In the genomic region with DNA sequence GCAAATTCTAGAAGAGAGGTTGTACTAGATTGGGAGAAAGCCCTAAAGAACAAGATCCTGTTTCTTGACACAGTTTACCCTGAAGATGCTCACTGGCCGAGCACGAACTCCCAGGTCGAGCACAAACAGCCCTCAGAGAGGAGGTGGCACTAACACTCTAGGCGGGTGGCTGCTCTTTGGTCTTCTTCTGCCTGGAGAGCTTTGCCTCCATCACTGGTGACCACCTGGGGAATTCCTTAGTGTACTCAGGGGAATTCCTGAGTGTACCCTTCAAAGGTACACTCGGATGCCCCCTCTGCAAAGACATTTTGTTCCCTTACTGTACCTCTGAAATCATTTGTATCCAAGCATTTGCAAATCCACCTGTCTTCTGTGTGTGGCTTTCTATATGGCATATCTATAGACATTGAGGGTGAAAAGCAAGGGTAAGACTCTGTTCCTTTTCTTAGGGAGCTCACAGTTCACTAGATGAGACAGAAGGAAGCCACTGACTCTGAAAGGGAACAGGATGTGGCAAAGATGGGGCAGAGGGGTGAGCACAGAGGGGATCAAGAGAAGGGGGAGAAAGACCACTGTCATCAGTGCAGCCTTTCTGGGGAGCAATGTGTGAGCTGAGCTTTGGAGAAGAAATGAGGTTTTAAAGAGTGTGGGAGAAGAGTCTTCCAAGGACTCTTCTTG, we compare ENCODE assay signal across 21 cellular contexts.
DNase-seq lines count a peak whose midpoint lies in the region; ATAC-seq, FAIRE-seq and TF ChIP-seq lines count a peak whose summit lies in the region.
"Had no signal": no experiment of that assay in that cellular context is flagged by ENCODE, and none has a peak within 500 bp of the region (broad histone marks: within the 10 kb centered on the region; RNA-seq: fewer than 3 reads in every experiment).

No MANE protein-coding gene starts in this region.

- FAIRE-seq in GM12878 (lab: Jason Lieb, UNC): no peak
- FAIRE-seq: A204.1, H1, K562 had no signal

- H3K27me3 ChIP-seq in DND-41 (ENCODE audit: insufficient read depth, low read length, poor library complexity): peaks cover 23% of the 10 kb centered on the region
- no peaks in the 10 kb centered on the region for H3K27me3 ChIP-seq in GM12878 (replicated peaks in 1 of 2; ENCODE audit: control insufficient read depth in 2 of 2, insufficient read depth in 2 of 2, low read length in 1 of 2)

- WGBS in GM12878 (ENCODE audit: insufficient coverage, insufficient replicate concordance, low lambda C conversion rate, missing lambda C conversion rate): 13% methylated on average over 5 of the region's 5 CpGs

- intact Hi-C loops in GM12878 (cut with micrococcal nuclease; ENCODE audit: unreplicated experiment): no loop called here

- H3K79me2 ChIP-seq in DND-41 (ENCODE audit: insufficient read depth, low read length): no peaks in the 10 kb centered on the region
- no peaks in the 10 kb centered on the region for H3K79me2 ChIP-seq in GM12878 (ENCODE audit: control insufficient read depth, insufficient read depth, low read length)

- DNase-seq in DND-41: no peak
- DNase-seq in Jurkat, Clone E6-1 (ENCODE audit: low read depth, low spot score): peak; percentile 78
- no peak for DNase-seq in GM12878 (ENCODE audit: low read depth, low spot score)
- DNase-seq in DMS153 treated with DMSO at 0.1 percent for 48 hours (lab: John Stamatoyannopoulos, UW; ENCODE audit: unreplicated experiment): no peak
- DNase-seq in HUDEP-2 (lab: John Stamatoyannopoulos, UW; ENCODE audit: unreplicated experiment in 76 of 76): no peak
- DNase-seq in cerebellar nuclear complex (lab: John Stamatoyannopoulos, UW): no peak
- DNase-seq: BE2C; Caco-2; CD4-positive, CD25-positive, alpha-beta regulatory T cell; NCI-H187; NCI-H2107; NCI-H510A; NCI-H774; OCI-M1; Right ventricle myocardium superior had no signal

- BruUV-seq in GM12878 (replicated peaks; lab: Mats Ljungman, UMichigan): no TSS peak

- no peak for TF ChIP-seq EP300 in GM12878 (IDR thresholded peaks at IDR 0.05; ENCODE audit: borderline replicate concordance in 1 of 2, control insufficient read depth in 1 of 2, low read depth in 2 of 2, low read length in 2 of 2)

- H2AFZ ChIP-seq in DND-41 (ENCODE audit: low read depth, low read length): no peak overlapping the region
- H2AFZ ChIP-seq in GM12878 (ENCODE audit: control insufficient read depth, low read depth, low read length): peak overlapping the region; percentile 3; the same call in 1 of the 2 replicates

- H3K36me3 ChIP-seq in DND-41 (ENCODE audit: insufficient read depth, low read length) (no peaks in the 10 kb centered on the region), GM12878 (ENCODE audit: control insufficient read depth in 2 of 2, insufficient read depth in 2 of 2, low read length in 1 of 2) (no peaks in the 10 kb centered on the region)
- H3K36me3 ChIP-seq: BE2C had no signal

- H3K4me2 ChIP-seq in DND-41 (ENCODE audit: insufficient read depth, low read length) (no peak overlapping the region), GM12878 (ENCODE audit: control insufficient read depth, insufficient read depth) (peak overlapping the region; percentile 46)

- H4K20me1 ChIP-seq in DND-41 (ENCODE audit: insufficient read depth, low read length) (no peaks in the 10 kb centered on the region), GM12878 (ENCODE audit: control insufficient read depth, insufficient read depth) (no peaks in the 10 kb centered on the region)

- H3K4me3 ChIP-seq in DND-41 (ENCODE audit: low read depth in 1 of 2, low read length in 2 of 2) (no peak overlapping the region), GM12878 (no peak overlapping the region)
- H3K4me3 ChIP-seq in Jurkat, Clone E6-1 (ENCODE audit: low read length): peak overlapping the region; percentile 29
- H3K4me3 ChIP-seq: K562, SK-N-MC had no signal

- no peak overlapping the region for H3K9ac ChIP-seq in DND-41 (ENCODE audit: low read depth, low read length)
- no peak overlapping the region for H3K9ac ChIP-seq in GM12878 (ENCODE audit: control insufficient read depth, insufficient read depth, low read length)

- CTCF ChIA-PET in GM12878 (lab: Yijun Ruan, JAX): no interaction called here

- TF ChIP-seq CTCF in DND-41 (IDR thresholded peaks at IDR 0.05; ENCODE audit: borderline replicate concordance, extremely low read depth, low read length, poor library complexity, severe bottlenecking): no peak
- no peak for TF ChIP-seq CTCF in GM12878 (IDR thresholded peaks at IDR 0.05 in 2 of 3, conservative IDR thresholded peaks at IDR 0.05 in 1 of 3; ENCODE audit: control insufficient read depth in 2 of 3, extremely low read depth in 1 of 3, insufficient read depth in 1 of 3, low read depth in 3 of 3, low read length in 3 of 3)

- no peak overlapping the region for H3K27ac ChIP-seq in DND-41 (ENCODE audit: low read length)
- peak overlapping the region; percentile 54 for H3K27ac ChIP-seq in GM12878 (ENCODE audit: control insufficient read depth, insufficient read depth)
- H3K27ac ChIP-seq: SK-N-MC had no signal

- RAD21 ChIA-PET in GM12878 (lab: Charles Lee; ENCODE audit: unreplicated experiment): no interaction called here

- POLR2A ChIA-PET in GM12878 (lab: Charles Lee): interaction anchor here (0.5 to 0.6 kb wide), 2 partner anchors 294 to 531 kb away, joined by 3 to 7 read pairs; no protein-coding TSS in a partner anchor

- SMC1A ChIA-PET in GM12878 (lab: Charles Lee; ENCODE audit: uncharacterized antibody, unreplicated experiment): no interaction called here

- TF ChIP-seq RAD21 in GM12878 (IDR thresholded peaks at IDR 0.05; ENCODE audit: insufficient read depth, low read depth, low read length): no peak

- peak; percentile 62; the same call in 2 of the 3 replicates for ATAC-seq in DND-41 (ENCODE audit: insufficient read depth, low read depth)
- peak; percentile 56 for ATAC-seq in GM18868 (IDR thresholded peaks at IDR 0.05; ENCODE audit: unreplicated experiment)
- ATAC-seq in GM12878: peak; percentile 58
- no peak for ATAC-seq in HG03196 (IDR thresholded peaks at IDR 0.05; ENCODE audit: unreplicated experiment)
- ATAC-seq: K562 had no signal

- H3K9me3 ChIP-seq in DND-41 (ENCODE audit: insufficient read depth, low read length, severe bottlenecking): no peaks in the 10 kb centered on the region
- H3K9me3 ChIP-seq in GM12878 (replicated peaks; ENCODE audit: control insufficient read depth, insufficient read depth, low read length): no peaks in the 10 kb centered on the region
- H3K9me3 ChIP-seq: BE2C, Caco-2 had no signal

- H3K4me1 ChIP-seq in DND-41 (ENCODE audit: insufficient read depth, low read length) (no peaks in the 10 kb centered on the region), GM12878 (ENCODE audit: control insufficient read depth, insufficient read depth, low read length) (peaks cover 23% of the 10 kb centered on the region)
- H3K4me1 ChIP-seq: BE2C, Caco-2 had no signal

- TF ChIP-seq POLR2A in GM12878 (IDR thresholded peaks at IDR 0.05; ENCODE audit: low read depth, low read length): no peak

- in situ Hi-C loops in GM12878 (cut with MboI): no loop called here

TF ChIP-seq in GM12878, 131 proteins besides CTCF, POLR2A, EP300 and RAD21:
- TF ChIP-seq RUNX3 (IDR thresholded peaks at IDR 0.05; ENCODE audit: low read length): peak; percentile 42; the same call in 1 of the 2 replicates
- TF ChIP-seq NR2C1 (IDR thresholded peaks at IDR 0.05): no peak
- TF ChIP-seq, protein P1, sequence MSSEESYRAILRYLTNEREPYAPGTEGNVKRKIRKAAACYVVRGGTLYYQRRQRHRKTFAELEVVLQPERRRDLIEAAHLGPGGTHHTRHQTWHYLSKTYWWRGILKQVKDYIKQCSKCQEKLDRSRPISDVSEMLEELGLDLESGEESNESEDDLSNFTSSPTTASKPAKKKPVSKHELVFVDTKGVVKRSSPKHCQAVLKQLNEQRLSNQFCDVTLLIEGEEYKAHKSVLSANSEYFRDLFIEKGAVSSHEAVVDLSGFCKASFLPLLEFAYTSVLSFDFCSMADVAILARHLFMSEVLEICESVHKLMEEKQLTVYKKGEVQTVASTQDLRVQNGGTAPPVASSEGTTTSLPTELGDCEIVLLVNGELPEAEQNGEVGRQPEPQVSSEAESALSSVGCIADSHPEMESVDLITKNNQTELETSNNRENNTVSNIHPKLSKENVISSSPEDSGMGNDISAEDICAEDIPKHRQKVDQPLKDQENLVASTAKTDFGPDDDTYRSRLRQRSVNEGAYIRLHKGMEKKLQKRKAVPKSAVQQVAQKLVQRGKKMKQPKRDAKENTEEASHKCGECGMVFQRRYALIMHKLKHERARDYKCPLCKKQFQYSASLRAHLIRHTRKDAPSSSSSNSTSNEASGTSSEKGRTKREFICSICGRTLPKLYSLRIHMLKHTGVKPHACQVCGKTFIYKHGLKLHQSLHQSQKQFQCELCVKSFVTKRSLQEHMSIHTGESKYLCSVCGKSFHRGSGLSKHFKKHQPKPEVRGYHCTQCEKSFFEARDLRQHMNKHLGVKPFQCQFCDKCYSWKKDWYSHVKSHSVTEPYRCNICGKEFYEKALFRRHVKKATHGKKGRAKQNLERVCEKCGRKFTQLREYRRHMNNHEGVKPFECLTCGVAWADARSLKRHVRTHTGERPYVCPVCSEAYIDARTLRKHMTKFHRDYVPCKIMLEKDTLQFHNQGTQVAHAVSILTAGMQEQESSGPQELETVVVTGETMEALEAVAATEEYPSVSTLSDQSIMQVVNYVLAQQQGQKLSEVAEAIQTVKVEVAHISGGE (CRISPR knock-in tag; IDR thresholded peaks at IDR 0.05): 0 out of 2 replicates have a peak, but pooled peaks have one; percentile 39
- TF ChIP-seq RELA (IDR thresholded peaks at IDR 0.05; ENCODE audit: borderline replicate concordance, partially characterized antibody): peak; percentile 58
- TF ChIP-seq NFXL1 (IDR thresholded peaks at IDR 0.05; ENCODE audit: borderline replicate concordance): no peak
